ENCODE assay signal across 10 cellular contexts in genomic region chr20:20364016-20364746, GRCh38. TPM values are rescaled to one million over a fixed set of nuclear protein-coding genes. Genes with fewer than 3 reads are reported as not detected.
DNase-seq lines count a peak whose midpoint lies in the region; ATAC-seq and TF ChIP-seq lines count a peak whose summit lies in the region.
"Had no signal": no experiment of that assay in that cellular context is flagged by ENCODE, and none has a peak within 500 bp of the region (broad histone marks: within the 10 kb centered on the region; RNA-seq: fewer than 3 reads in every experiment).

No MANE protein-coding gene starts in this region.

- no peaks in the 10 kb centered on the region for H3K9me3 ChIP-seq in A673 (ENCODE audit: low read depth, low read length, poor library complexity, severe bottlenecking)
- no peaks in the 10 kb centered on the region for H3K9me3 ChIP-seq in HUES48 (ENCODE audit: control insufficient read depth, insufficient read depth, low read length)
- H3K9me3 ChIP-seq in iPS-15b (ENCODE audit: control insufficient read depth, insufficient read depth, low read length): no peaks in the 10 kb centered on the region
- H3K9me3 ChIP-seq: psoas muscle had no signal

- no peak overlapping the region for H3K9ac ChIP-seq in HUES48 (ENCODE audit: low read depth, low read length)
- H3K9ac ChIP-seq in iPS-15b (ENCODE audit: low read depth, low read length): no peak overlapping the region

- ATAC-seq in GM21717 (IDR thresholded peaks at IDR 0.05; ENCODE audit: unreplicated experiment) (no peak), HG03045 (IDR thresholded peaks at IDR 0.05; ENCODE audit: unreplicated experiment) (no peak)

- POLR2A ChIA-PET in A673 (lab: Charles Lee; ENCODE audit: low non-redundant PET): no interaction called here

- H3K27ac ChIP-seq in A673 (ENCODE audit: low read depth, low read length, poor library complexity, severe bottlenecking): no peak overlapping the region
- H3K27ac ChIP-seq in HUES48 (ENCODE audit: low read depth, low read length): no peak overlapping the region
- H3K27ac ChIP-seq: psoas muscle had no signal

- no TSS peak for BruUV-seq in A673 (replicated peaks; lab: Mats Ljungman, UMichigan)

- DNase-seq in A673 (ENCODE audit: low spot score): peak; percentile 35
- DNase-seq in NCI-H774 (lab: John Stamatoyannopoulos, UW): peak; percentile 90
- no peak for DNase-seq in dedifferentiated amniotic fluid mesenchymal stem cell (ENCODE audit: extremely low spot score)
- DNase-seq in NCI-H226: no peak
- DNase-seq: CD4-positive, alpha-beta memory T cell; psoas muscle had no signal

- CTCF ChIA-PET in A673 (lab: Charles Lee): no interaction called here

- peaks cover 14% of the 10 kb centered on the region for H3K4me1 ChIP-seq in A673 (ENCODE audit: insufficient read depth, low read length, poor library complexity, severe bottlenecking)
- peaks cover 31% of the 10 kb centered on the region for H3K4me1 ChIP-seq in HUES48 (ENCODE audit: control insufficient read depth, insufficient read depth, low read length)
- H3K4me1 ChIP-seq in iPS-15b (ENCODE audit: control insufficient read depth, insufficient read depth, low read length): peaks cover 17% of the 10 kb centered on the region

- intact Hi-C loops in A673 (cut with micrococcal nuclease; ENCODE audit: unreplicated experiment): no loop called here

- H3K27me3 ChIP-seq in A673 (replicated peaks; ENCODE audit: insufficient read depth, low read depth, low read length, poor library complexity) (peaks cover 83% of the 10 kb centered on the region), HUES48 (ENCODE audit: control insufficient read depth, insufficient read depth, low read length) (peaks cover 92% of the 10 kb centered on the region), iPS-15b (ENCODE audit: control insufficient read depth, insufficient read depth, low read length) (peaks cover 75% of the 10 kb centered on the region)

- 0 out of 2 replicates have a peak, but pooled peaks have one; percentile 11 for TF ChIP-seq CTCF in A673 (conservative IDR thresholded peaks at IDR 0.05; ENCODE audit: low read depth, low read length)

- H3K36me3 ChIP-seq in A673 (ENCODE audit: insufficient read depth, low read length, poor library complexity, severe bottlenecking): no peaks in the 10 kb centered on the region
- no peaks in the 10 kb centered on the region for H3K36me3 ChIP-seq in HUES48 (ENCODE audit: control insufficient read depth, insufficient read depth, low read length)
- H3K36me3 ChIP-seq in iPS-15b (ENCODE audit: control insufficient read depth, insufficient read depth, low read length): no peaks in the 10 kb centered on the region

- no peak overlapping the region for H3K4me3 ChIP-seq in A673 (ENCODE audit: low read depth, low read length, poor library complexity, severe bottlenecking)
- H3K4me3 ChIP-seq in HUES48 (ENCODE audit: low read depth, low read length): peak overlapping the region; percentile 46
- peak overlapping the region; percentile 53 for H3K4me3 ChIP-seq in iPS-15b (ENCODE audit: low read depth, low read length)
- H3K4me3 ChIP-seq: psoas muscle had no signal

RNA-seq across cellular contexts. Expression of gene INSM1, which starts 3.7 kb away (rescaled TPM):
- not detected in 2 replicates for total RNA-seq in A673 (2021)
- total RNA-seq: CD4-positive, alpha-beta memory T cell had no signal

Comparison
In these comparisons a context has a peak if more than half of its experiments do, and no peak if none do; other contexts are left out.
1. DNase-seq: peak in A673 (single experiment) and NCI-H774 (single experiment); none in dedifferentiated amniotic fluid mesenchymal stem cell (single experiment) and NCI-H226 (single experiment).